8 cellular contexts compared by ENCODE assay signal in the genomic region with DNA sequence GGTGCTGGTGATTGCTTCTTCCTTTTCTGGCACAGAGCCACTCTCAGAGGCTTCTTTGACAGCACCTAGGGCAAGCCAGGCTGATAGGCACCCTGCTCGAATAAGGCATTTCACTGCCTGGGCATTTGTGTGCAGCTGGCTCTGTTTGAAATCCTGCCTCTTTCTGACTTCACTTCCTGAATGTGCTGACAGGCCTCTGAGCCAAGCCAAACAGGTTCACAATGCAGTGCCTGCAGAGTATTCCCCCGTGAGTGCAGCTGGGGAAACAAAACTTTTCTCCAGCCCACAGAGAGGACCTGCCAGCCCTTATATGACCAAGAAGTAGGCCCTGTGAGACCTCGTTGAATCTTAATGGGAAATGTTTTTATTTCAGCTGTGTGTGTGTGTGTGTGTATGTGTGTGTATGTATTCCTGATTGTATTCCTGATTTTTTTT. TPM values are rescaled to one million over a fixed set of nuclear protein-coding genes. Genes with fewer than 3 reads are reported as not detected.
DNase-seq lines count a peak whose midpoint lies in the region; ATAC-seq and TF ChIP-seq lines count a peak whose summit lies in the region.

No MANE protein-coding gene starts in this region.

- POLR2A ChIA-PET in activated naive CD8-positive, alpha-beta T cell treated with anti-CD3 and anti-CD28 coated beads, Interleukin-2, amount 10 ng/mL, durations not matched to agents 7 days and 5 days (lab: Charles Lee) = interaction anchor here (0.6 to 2.8 kb wide), 3 partner anchors 9 to 996 kb away, joined by 4 to 28 read pairs (median 8); a partner anchor contains a TSS

- H3K9me3 Mint-ChIP-seq in activated naive CD8-positive, alpha-beta T cell treated with anti-CD3 and anti-CD28 coated beads, Interleukin-2, amount 10 ng/mL, durations not matched to agents 7 days and 5 days = no peaks in the 10 kb centered on the region
- no peaks in the 10 kb centered on the region for H3K9me3 Mint-ChIP-seq in activated naive CD8-positive, alpha-beta T cell treated with anti-CD3 and anti-CD28 coated beads for 36 hours

- H3K36me3 ChIP-seq in SJCRH30 (no peaks in the 10 kb centered on the region), gastrocnemius medialis (no peaks in the 10 kb centered on the region), H7 (replicated peaks; ENCODE audit: control insufficient read depth, insufficient read depth, low read length) (no peaks in the 10 kb centered on the region)

- H3K4me3 ChIP-seq in SJCRH30 (no peak overlapping the region), gastrocnemius medialis (no peak overlapping the region), H7 (ENCODE audit: insufficient read depth, low read depth, low read length) (no peak overlapping the region)

- peak overlapping the region; percentile 22 for H3K4me3 Mint-ChIP-seq in activated naive CD8-positive, alpha-beta T cell treated with anti-CD3 and anti-CD28 coated beads, Interleukin-2, amount 10 ng/mL, durations not matched to agents 7 days and 5 days
- no peak overlapping the region for H3K4me3 Mint-ChIP-seq in activated naive CD8-positive, alpha-beta T cell treated with anti-CD3 and anti-CD28 coated beads for 36 hours

- DNase-seq in activated naive CD8-positive, alpha-beta T cell treated with anti-CD3 and anti-CD28 coated beads, Interleukin-2, amount 10 ng/mL, durations not matched to agents 7 days and 5 days = peak; percentile 37
- DNase-seq in activated naive CD8-positive, alpha-beta T cell treated with anti-CD3 and anti-CD28 coated beads for 36 hours = no peak
- DNase-seq in SJCRH30 (peak; percentile 82 to 91), globus pallidus (ENCODE audit: low spot score) (peak; percentile 27), gastrocnemius medialis (peak; percentile 29 to 57), H7 (no peak), HuH-7.5 (ENCODE audit: low spot score) (no peak)

- H3K27ac ChIP-seq in SJCRH30 (peak overlapping the region; percentile 46), gastrocnemius medialis (peak overlapping the region; percentile 58 to 75 (median 62))

- H3K4me1 Mint-ChIP-seq in activated naive CD8-positive, alpha-beta T cell treated with anti-CD3 and anti-CD28 coated beads, Interleukin-2, amount 10 ng/mL, durations not matched to agents 7 days and 5 days = peaks cover 5% of the 10 kb centered on the region
- H3K4me1 Mint-ChIP-seq in activated naive CD8-positive, alpha-beta T cell treated with anti-CD3 and anti-CD28 coated beads for 36 hours = peaks cover 12% of the 10 kb centered on the region

- peak in 1 of 2 donors; percentile 25 for TF ChIP-seq POLR2A in gastrocnemius medialis (IDR thresholded peaks at IDR 0.05)

- in situ Hi-C loops in gastrocnemius medialis (cut with MboI; ENCODE audit: low sequenced_read_pairs in 4 of 4) = no loop called here

- H3K9me3 ChIP-seq in SJCRH30 (replicated peaks) (peaks cover 4% of the 10 kb centered on the region; the same call in 1 of the 2 replicates), gastrocnemius medialis (no peaks in the 10 kb centered on the region)

- H3K4me1 ChIP-seq in SJCRH30 = peaks cover 22% of the 10 kb centered on the region
- H3K4me1 ChIP-seq in gastrocnemius medialis = peaks cover 12 to 16% of the 10 kb centered on the region in 2 donors

- no peaks in the 10 kb centered on the region for H3K27me3 Mint-ChIP-seq in activated naive CD8-positive, alpha-beta T cell treated with anti-CD3 and anti-CD28 coated beads, Interleukin-2, amount 10 ng/mL, durations not matched to agents 7 days and 5 days
- H3K27me3 Mint-ChIP-seq in activated naive CD8-positive, alpha-beta T cell treated with anti-CD3 and anti-CD28 coated beads for 36 hours = peaks cover 3% of the 10 kb centered on the region

- H3K27me3 ChIP-seq in SJCRH30 (no peaks in the 10 kb centered on the region), gastrocnemius medialis (no peaks in the 10 kb centered on the region), H7 (ENCODE audit: control insufficient read depth, insufficient read depth, low read length) (no peaks in the 10 kb centered on the region)

- intact Hi-C loops in gastrocnemius medialis (cut with DNase I; ENCODE audit: low total_unique reads) = no loop called here

- H3K36me3 Mint-ChIP-seq in activated naive CD8-positive, alpha-beta T cell treated with anti-CD3 and anti-CD28 coated beads, Interleukin-2, amount 10 ng/mL, durations not matched to agents 7 days and 5 days = no peaks in the 10 kb centered on the region
- no peaks in the 10 kb centered on the region for H3K36me3 Mint-ChIP-seq in activated naive CD8-positive, alpha-beta T cell treated with anti-CD3 and anti-CD28 coated beads for 36 hours

- peak; percentile 61 for ATAC-seq in activated naive CD8-positive, alpha-beta T cell treated with anti-CD3 and anti-CD28 coated beads, Interleukin-2, amount 10 ng/mL, durations not matched to agents 7 days and 5 days (ENCODE audit: low read depth)
- ATAC-seq in HG03432 (IDR thresholded peaks at IDR 0.05; ENCODE audit: unreplicated experiment) (peak; percentile 82), gastrocnemius medialis (peak; percentile 70 to 76)

- no peak for TF ChIP-seq CTCF in gastrocnemius medialis (IDR thresholded peaks at IDR 0.05 in 4 of 5, conservative IDR thresholded peaks at IDR 0.05 in 1 of 5)

- peak overlapping the region; percentile 68 for H3K27ac Mint-ChIP-seq in activated naive CD8-positive, alpha-beta T cell treated with anti-CD3 and anti-CD28 coated beads, Interleukin-2, amount 10 ng/mL, durations not matched to agents 7 days and 5 days
- H3K27ac Mint-ChIP-seq in activated naive CD8-positive, alpha-beta T cell treated with anti-CD3 and anti-CD28 coated beads for 36 hours = no peak overlapping the region

RNA-seq across cellular contexts. Expression of a gene that starts 10.4 kb away (rescaled TPM):
- 10 to 100 TPM; 73.4 to 75.7 TPM for total RNA-seq in activated naive CD8-positive, alpha-beta T cell treated with anti-CD3 and anti-CD28 coated beads, Interleukin-2, amount 10 ng/mL, durations not matched to agents 7 days and 5 days
- 10 to 100 TPM; 26.1 to 26.3 TPM for total RNA-seq in activated naive CD8-positive, alpha-beta T cell treated with anti-CD3 and anti-CD28 coated beads for 36 hours
- total RNA-seq in SJCRH30 (2014; rRNA removed; shearing (Covaris generic)) = 92.2 and 96.2 TPM in 2 replicates
- total RNA-seq in gastrocnemius medialis = 100 to 1,000 TPM in 2 of 4 donors, 10 to 100 TPM in 2; 41.2 to 104 (median 90.8) TPM
- total RNA-seq in H7 (2014; rRNA removed; shearing (Covaris generic)) = 37.1 and 64.0 TPM in 2 replicates

Comparison
In these comparisons a context has a peak if more than half of its experiments do, and no peak if none do; other contexts are left out.
1. DNase-seq: peak in activated naive CD8-positive, alpha-beta T cell treated with anti-CD3 and anti-CD28 coated beads, Interleukin-2, amount 10 ng/mL, durations not matched to agents 7 days and 5 days (single experiment), SJCRH30 (2 of 2), globus pallidus (single experiment) and gastrocnemius medialis (2 of 2); none in activated naive CD8-positive, alpha-beta T cell treated with anti-CD3 and anti-CD28 coated beads for 36 hours (single experiment), H7 (single experiment) and HuH-7.5 (single experiment).
2. Peak in every context shown above with its lines, with median percentiles within 50 percentile points of each other: ATAC-seq.